19 cellular contexts compared by ENCODE assay signal in the genomic region with DNA sequence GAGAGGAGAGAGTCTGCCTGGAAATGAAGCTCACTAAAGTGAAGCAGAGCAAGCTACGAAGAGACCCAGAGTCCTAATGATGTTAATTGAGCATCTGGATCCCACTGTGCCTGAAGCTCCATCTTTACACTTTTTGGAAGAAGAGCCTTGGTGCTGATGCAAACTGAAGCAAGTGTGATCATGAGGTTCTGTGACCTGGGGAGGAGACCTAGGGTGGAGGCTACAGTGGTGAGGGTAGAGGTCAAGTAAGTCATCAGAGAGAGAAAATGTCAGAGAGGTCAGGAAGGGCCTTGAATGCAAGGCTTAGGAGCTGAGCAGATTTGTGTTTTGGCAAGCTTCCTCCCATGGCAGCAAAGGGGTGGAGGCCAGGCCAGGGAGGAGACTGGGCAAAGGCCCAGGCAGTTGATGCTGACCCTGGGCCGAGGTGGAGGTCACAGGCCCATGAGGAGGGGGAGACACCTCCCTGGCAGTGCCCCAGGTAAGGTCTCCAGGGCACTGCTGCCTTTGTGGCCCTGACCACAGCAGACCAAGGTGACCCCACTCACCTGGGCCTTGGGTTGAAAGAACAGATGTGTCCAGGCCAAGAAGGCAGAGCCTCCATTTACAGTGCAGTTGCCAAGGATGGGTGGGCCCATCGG. TPM values are rescaled to one million over a fixed set of nuclear protein-coding genes. Genes with fewer than 3 reads are reported as not detected.
"Had no signal": no experiment of that assay in that cellular context is flagged by ENCODE, and none has a peak within 500 bp of the region (broad histone marks: within the 10 kb centered on the region; RNA-seq: fewer than 3 reads in every experiment).

No MANE protein-coding gene starts in this region.

- ATAC-seq: activated CD4-positive, alpha-beta T cell treated with anti-CD3 and anti-CD28 coated beads for 36 hours; mucosa of descending colon; sciatic nerve; WTC11 had no signal

- H3K36me3 ChIP-seq: esophagus squamous epithelium, ovary, tibial artery had no signal

- H3K4me3 ChIP-seq: esophagus squamous epithelium, mucosa of descending colon, SK-N-MC had no signal

- FAIRE-seq: endothelial cell of umbilical vein, keratinocyte, TTC549 had no signal

- DNase-seq: activated CD4-positive, alpha-beta memory T cell treated with anti-CD3 and anti-CD28 coated beads for 36 hours; activated T-cell treated with anti-CD3 and anti-CD28 coated beads for 4 hours; effector CD8-positive, alpha-beta T cell; esophagus squamous epithelium; mesenchymal stem cell; naive B cell; ovary; stimulated activated naive CD4-positive, alpha-beta T cell treated with Interleukin-2 at 50 U/mL for 16 hours; substantia nigra; tibial artery had no signal

- H3K9me3 ChIP-seq: esophagus squamous epithelium, mucosa of descending colon, ovary, tibial artery had no signal

- H3K27ac ChIP-seq: esophagus squamous epithelium, ovary had no signal

- H3K27me3 ChIP-seq: ovary had no signal

RNA-seq across cellular contexts. Expression of gene GRIP2, which starts 1.6 kb away (rescaled TPM):
- total RNA-seq: activated CD4-positive, alpha-beta memory T cell treated with anti-CD3 and anti-CD28 coated beads for 36 hours; activated CD4-positive, alpha-beta T cell treated with anti-CD3 and anti-CD28 coated beads for 36 hours; activated T-helper 1 cell treated with anti-CD3 and anti-CD28 coated beads, Interleukin-12 subunit alpha, Interleukin-12 subunit beta, Interleukin-2, Interleukin-4 antibody, amounts not matched to agents 30 ng/mL and 10 ng/mL and 1 ng/mL, durations not matched to agents 14 hours and 24 hours and 36 hours; endothelial cell of umbilical vein had no signal
- polyA plus RNA-seq: endothelial cell of umbilical vein had no signal
